Comparison of ENCODE assay signal across 9 cellular contexts in the genomic region with DNA sequence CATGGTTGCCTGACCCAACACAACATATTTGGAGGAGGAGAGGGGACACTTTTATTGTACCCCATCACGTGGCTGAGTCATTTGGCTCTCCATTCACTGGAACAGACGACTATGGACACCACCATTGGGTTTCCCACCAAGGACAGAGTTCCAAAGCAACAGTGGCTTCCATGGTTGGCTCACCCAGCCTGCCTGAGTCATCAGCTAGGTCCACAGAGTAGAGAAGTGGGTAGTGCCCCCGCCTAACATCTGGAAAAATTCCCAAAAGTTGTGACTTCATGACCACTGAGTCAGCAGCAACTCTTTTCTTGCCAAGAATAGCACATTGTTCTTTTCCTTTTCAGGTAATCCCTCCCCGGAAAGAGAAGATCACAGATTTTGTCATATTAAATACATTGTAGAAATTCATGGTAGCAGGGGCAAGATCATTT. TPM values are rescaled to one million over a fixed set of nuclear protein-coding genes. Genes with fewer than 3 reads are reported as not detected.
DNase-seq lines count a peak whose midpoint lies in the region; ATAC-seq and TF ChIP-seq lines count a peak whose summit lies in the region.
"Had no signal": no experiment of that assay in that cellular context is flagged by ENCODE, and none has a peak within 500 bp of the region (broad histone marks: within the 10 kb centered on the region; RNA-seq: fewer than 3 reads in every experiment).

No MANE protein-coding gene starts in this region.

- peak overlapping the region; percentile 16 for H3K4me3 Mint-ChIP-seq in activated CD8-positive, alpha-beta T cell treated with anti-CD3 and anti-CD28 coated beads for 36 hours

- H3K9me3 ChIP-seq in SK-N-SH (no peaks in the 10 kb centered on the region), suprapubic skin (no peaks in the 10 kb centered on the region)

- H2AFZ ChIP-seq in SK-N-SH (ENCODE audit: low read depth): no peak overlapping the region

- peaks cover 66% of the 10 kb centered on the region for H3K4me1 Mint-ChIP-seq in activated CD8-positive, alpha-beta T cell treated with anti-CD3 and anti-CD28 coated beads for 36 hours (ENCODE audit: low read depth)

- no peaks in the 10 kb centered on the region for H3K27me3 ChIP-seq in SK-N-SH (ENCODE audit: insufficient read depth)
- no peaks in the 10 kb centered on the region for H3K27me3 ChIP-seq in suprapubic skin

- ATAC-seq in SK-N-SH treated with all-trans-retinoic acid at 6 μM for 48 hours: no peak
- no peak for ATAC-seq in activated CD8-positive, alpha-beta T cell treated with anti-CD3 and anti-CD28 coated beads for 36 hours
- ATAC-seq in HG03025 (IDR thresholded peaks at IDR 0.05; ENCODE audit: low FRiP score, unreplicated experiment): no peak

- TF ChIP-seq EP300 in SK-N-SH (IDR thresholded peaks at IDR 0.05; ENCODE audit: borderline replicate concordance in 1 of 2, low read depth in 1 of 2, low read length in 1 of 2) (no peak), suprapubic skin (IDR thresholded peaks at IDR 0.05) (no peak)

- TF ChIP-seq POLR2A in suprapubic skin (IDR thresholded peaks at IDR 0.05): no peak

- POLR2A ChIA-PET in SK-N-SH (lab: Yijun Ruan, JAX): no interaction called here
- POLR2A ChIA-PET in activated CD8-positive, alpha-beta T cell treated with anti-CD3 and anti-CD28 coated beads for 36 hours (lab: Charles Lee): interaction anchor here (1.0 kb wide), 1 partner anchor 12 kb away, joined by 4 read pairs; no protein-coding TSS in a partner anchor

- H4K20me1 ChIP-seq in SK-N-SH (ENCODE audit: insufficient read depth): peaks cover 9% of the 10 kb centered on the region

- H3F3A ChIP-seq in SK-N-SH (replicated peaks; ENCODE audit: insufficient read depth): peaks cover 15% of the 10 kb centered on the region

- no peak for TF ChIP-seq CTCF in SK-N-SH (IDR thresholded peaks at IDR 0.05)
- TF ChIP-seq CTCF in activated CD8-positive, alpha-beta T cell treated with anti-CD3 and anti-CD28 coated beads for 36 hours (IDR thresholded peaks at IDR 0.05): no peak
- TF ChIP-seq CTCF in suprapubic skin (IDR thresholded peaks at IDR 0.05): no peak

- H3K36me3 ChIP-seq in SK-N-SH (replicated peaks in 1 of 2; ENCODE audit: control insufficient read depth in 1 of 2, insufficient read depth in 2 of 2, low read length in 1 of 2) (no peaks in the 10 kb centered on the region), suprapubic skin (no peaks in the 10 kb centered on the region)

- DNase-seq in SK-N-SH (no peak), glomerular endothelial cell (ENCODE audit: extremely low read depth, low read depth, low spot score) (peak; percentile 55), suprapubic skin (ENCODE audit: low spot score in 2 of 2) (peak in 1 of 2 donors; percentile 77), activated gamma-delta T cell treated with Interleukin-2 at 50 U/mL for 16 hours (no peak), inferior parietal cortex (ENCODE audit: extremely low spot score) (no peak)
- DNase-seq in activated CD8-positive, alpha-beta T cell treated with anti-CD3 and anti-CD28 coated beads for 36 hours: peak; percentile 33

- H3K27me3 Mint-ChIP-seq in activated CD8-positive, alpha-beta T cell treated with anti-CD3 and anti-CD28 coated beads for 36 hours: no peaks in the 10 kb centered on the region

- no peak for TF ChIP-seq RAD21 in SK-N-SH (IDR thresholded peaks at IDR 0.05; ENCODE audit: low read length)

- H3K4me1 ChIP-seq in SK-N-SH (ENCODE audit: control insufficient read depth in 1 of 2, insufficient read depth in 2 of 2, low read depth in 1 of 2, low read length in 1 of 2): peaks cover 18 to 21% of the 10 kb centered on the region in 2 experiments
- peaks cover 46% of the 10 kb centered on the region for H3K4me1 ChIP-seq in suprapubic skin

- no peaks in the 10 kb centered on the region for H3K9me2 ChIP-seq in SK-N-SH

- H3K36me3 Mint-ChIP-seq in activated CD8-positive, alpha-beta T cell treated with anti-CD3 and anti-CD28 coated beads for 36 hours (ENCODE audit: low read depth): peaks cover 7% of the 10 kb centered on the region

- peak overlapping the region; percentile 86 for H3K27ac Mint-ChIP-seq in activated CD8-positive, alpha-beta T cell treated with anti-CD3 and anti-CD28 coated beads for 36 hours

- peak overlapping the region in 1 of 2 experiments; percentile 31; a peak in 1 of 4 replicates for H3K4me3 ChIP-seq in SK-N-SH (ENCODE audit: low read depth in 2 of 2, low read length in 1 of 2)
- no peak overlapping the region for H3K4me3 ChIP-seq in suprapubic skin

- intact Hi-C loops in activated CD8-positive, alpha-beta T cell treated with anti-CD3 and anti-CD28 coated beads for 36 hours (cut with micrococcal nuclease): no loop called here

- H3K9me3 Mint-ChIP-seq in activated CD8-positive, alpha-beta T cell treated with anti-CD3 and anti-CD28 coated beads for 36 hours: no peaks in the 10 kb centered on the region

- peak overlapping the region; percentile 73 for H3K4me2 ChIP-seq in SK-N-SH

- 10% methylated on average over 4 of the region's 4 CpGs for WGBS in SK-N-SH (ENCODE audit: low lambda C conversion rate)
- WGBS in suprapubic skin: 20% methylated on average over 4 of the region's 4 CpGs

- peaks cover 18% of the 10 kb centered on the region for H3K79me2 ChIP-seq in SK-N-SH (ENCODE audit: insufficient read depth)

- H3K27ac ChIP-seq in SK-N-SH (ENCODE audit: low read depth in 2 of 2, low read length in 1 of 2): peak overlapping the region in 1 of 2 experiments; percentile 12; a peak in 1 of 4 replicates
- H3K27ac ChIP-seq in suprapubic skin: peak overlapping the region; percentile 55
- H3K27ac ChIP-seq: 22Rv1 had no signal

- CTCF ChIA-PET in SK-N-SH (lab: Yijun Ruan, JAX): no interaction called here
- CTCF ChIA-PET in activated CD8-positive, alpha-beta T cell treated with anti-CD3 and anti-CD28 coated beads for 36 hours (lab: Charles Lee): interaction anchor here (0.6 to 1.2 kb wide), 5 partner anchors 8 to 875 kb away, joined by 3 to 7 read pairs (median 3); no protein-coding TSS in a partner anchor

- H3K9ac ChIP-seq in SK-N-SH: no peak overlapping the region

TF ChIP-seq in SK-N-SH, 30 proteins besides CTCF, POLR2A, EP300 and RAD21 (continues in another document):
- TF ChIP-seq, protein P1, sequence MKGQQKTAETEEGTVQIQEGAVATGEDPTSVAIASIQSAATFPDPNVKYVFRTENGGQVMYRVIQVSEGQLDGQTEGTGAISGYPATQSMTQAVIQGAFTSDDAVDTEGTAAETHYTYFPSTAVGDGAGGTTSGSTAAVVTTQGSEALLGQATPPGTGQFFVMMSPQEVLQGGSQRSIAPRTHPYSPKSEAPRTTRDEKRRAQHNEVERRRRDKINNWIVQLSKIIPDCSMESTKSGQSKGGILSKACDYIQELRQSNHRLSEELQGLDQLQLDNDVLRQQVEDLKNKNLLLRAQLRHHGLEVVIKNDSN (IDR thresholded peaks at IDR 0.05; ENCODE audit: borderline replicate concordance, low read depth): no peak
- TF ChIP-seq TCF12 (IDR thresholded peaks at IDR 0.05) (peak; percentile 52; the same call in 1 of the 2 replicates), CHD2 (IDR thresholded peaks at IDR 0.05; ENCODE audit: low read length, partially characterized antibody) (no peak), MEF2A (IDR thresholded peaks at IDR 0.05; ENCODE audit: borderline replicate concordance, low read depth) (0 out of 2 replicates have a peak, but pooled peaks have one; percentile 22), FOSL2 (IDR thresholded peaks at IDR 0.05; ENCODE audit: borderline replicate concordance, low read depth) (peak; percentile 78), ELF1 (IDR thresholded peaks at IDR 0.05) (no peak), NFIC (IDR thresholded peaks at IDR 0.05; ENCODE audit: borderline replicate concordance) (peak; percentile 80), RXRA (IDR thresholded peaks at IDR 0.05; ENCODE audit: borderline replicate concordance, low read depth) (peak; percentile 14; the same call in 1 of the 2 replicates)

TF ChIP-seq in SK-N-SH treated with all-trans-retinoic acid at 6 μM for 48 hours, 23 proteins besides CTCF, POLR2A, EP300 and RAD21 (continues in another document):
- TF ChIP-seq CSDC2 (CRISPR knock-in tag; IDR thresholded peaks at IDR 0.05) (no peak), TOX (CRISPR knock-in tag; IDR thresholded peaks at IDR 0.05; ENCODE audit: borderline replicate concordance) (no peak)
- TF ChIP-seq, protein P2, sequence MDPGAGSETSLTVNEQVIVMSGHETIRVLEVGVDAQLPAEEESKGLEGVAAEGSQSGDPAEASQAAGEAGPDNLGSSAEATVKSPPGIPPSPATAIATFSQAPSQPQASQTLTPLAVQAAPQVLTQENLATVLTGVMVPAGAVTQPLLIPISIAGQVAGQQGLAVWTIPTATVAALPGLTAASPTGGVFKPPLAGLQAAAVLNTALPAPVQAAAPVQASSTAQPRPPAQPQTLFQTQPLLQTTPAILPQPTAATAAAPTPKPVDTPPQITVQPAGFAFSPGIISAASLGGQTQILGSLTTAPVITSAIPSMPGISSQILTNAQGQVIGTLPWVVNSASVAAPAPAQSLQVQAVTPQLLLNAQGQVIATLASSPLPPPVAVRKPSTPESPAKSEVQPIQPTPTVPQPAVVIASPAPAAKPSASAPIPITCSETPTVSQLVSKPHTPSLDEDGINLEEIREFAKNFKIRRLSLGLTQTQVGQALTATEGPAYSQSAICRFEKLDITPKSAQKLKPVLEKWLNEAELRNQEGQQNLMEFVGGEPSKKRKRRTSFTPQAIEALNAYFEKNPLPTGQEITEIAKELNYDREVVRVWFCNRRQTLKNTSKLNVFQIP (CRISPR knock-in tag; IDR thresholded peaks at IDR 0.05; ENCODE audit: borderline replicate concordance, low read depth): no peak

RNA-seq across cellular contexts. Expression of a gene that starts 3.0 kb away (rescaled TPM):
- 6.9 and 8.1 TPM in 2 replicates for polyA plus RNA-seq in SK-N-SH (2012; rRNA removed)
- 8.5 and 11.4 TPM in 2 replicates for polyA plus RNA-seq in SK-N-SH (2012; cell fraction: cytosol; rRNA removed)
- polyA plus RNA-seq in SK-N-SH (2012; cell fraction: nucleus; rRNA removed): 8.0 and 9.9 TPM in 2 replicates
- total RNA-seq in activated CD8-positive, alpha-beta T cell treated with anti-CD3 and anti-CD28 coated beads for 36 hours: 10 to 100 TPM; 86.7 to 89.0 TPM
- total RNA-seq in glomerular endothelial cell (24.7 and 38.0 TPM in 2 replicates), suprapubic skin (10 to 100 TPM; 61.7 to 96.0 (median 71.4) TPM)

RNA-seq across cellular contexts. Expression of a gene that starts 37.6 kb away (rescaled TPM):
- 0.05 TPM in 1 of 2 replicates, not detected in the other for polyA plus RNA-seq in SK-N-SH (2012; rRNA removed)
- polyA plus RNA-seq in SK-N-SH (2012; cell fraction: cytosol; rRNA removed): 0.10 and 0.12 TPM in 2 replicates
- not detected in 2 replicates for polyA plus RNA-seq in SK-N-SH (2012; cell fraction: nucleus; rRNA removed)
- not detected for total RNA-seq in activated CD8-positive, alpha-beta T cell treated with anti-CD3 and anti-CD28 coated beads for 36 hours
- total RNA-seq in glomerular endothelial cell: 2.8 and 8.6 TPM in 2 replicates
- 100 to 1,000 TPM; 177 to 341 (median 313) TPM for total RNA-seq in suprapubic skin

Comparison
In these comparisons a context has a peak if more than half of its experiments do, and no peak if none do; other contexts are left out.
1. DNase-seq: peak in activated CD8-positive, alpha-beta T cell treated with anti-CD3 and anti-CD28 coated beads for 36 hours (single experiment) and glomerular endothelial cell (single experiment); none in SK-N-SH (single experiment), activated gamma-delta T cell treated with Interleukin-2 at 50 U/mL for 16 hours (single experiment) and inferior parietal cortex (single experiment).
2. RNA of a gene that starts 37.6 kb away (total RNA-seq): 177 to 341 TPM in suprapubic skin; 2.8 to 8.6 TPM in glomerular endothelial cell and not detected in activated CD8-positive, alpha-beta T cell treated with anti-CD3 and anti-CD28 coated beads for 36 hours; every median in the first group is over 10 times any median in the second.